In genomic region chr19:18383622-18384021, GRCh38 we compare ENCODE assay signal across 6 cellular contexts. TPM values are rescaled to one million over a fixed set of nuclear protein-coding genes. Genes with fewer than 3 reads are reported as not detected.
A peak's percentile ranks its signal among the peaks of the same experiment; 100 is the strongest.
DNase-seq lines count a peak whose midpoint lies in the region; TF ChIP-seq lines count a peak whose summit lies in the region.
"Not testable (repeated sequence)": the region's sequence is repeated elsewhere in the genome, so short reads cannot be mapped to it uniquely, and the experiment has no call there.
"Had no signal": no experiment of that assay in that cellular context is flagged by ENCODE, and none has a peak within 500 bp of the region (broad histone marks: within the 10 kb centered on the region; RNA-seq: fewer than 3 reads in every experiment).

No MANE protein-coding gene starts in this region.

- DNase-seq in ACHN (peak; percentile 44), HK-2 (ENCODE audit: unreplicated experiment) (peak; percentile 73), kidney tubule cell (ENCODE audit: low spot score) (peak; percentile 80), trophoblast cell (peak; percentile 54 to 57)
- not testable (repeated sequence) for DNase-seq in RWPE1 (ENCODE audit: low spot score)

- H3K4me3 ChIP-seq in trophoblast cell (ENCODE audit: low read depth, low read length): not testable (repeated sequence)

- not testable (repeated sequence) for H3K79me2 ChIP-seq in trophoblast cell (ENCODE audit: control insufficient read depth, insufficient read depth, low read length, poor library complexity)

- H3K18ac ChIP-seq in trophoblast cell (ENCODE audit: low read length): not testable (repeated sequence)

- H3K4me1 ChIP-seq in trophoblast cell (ENCODE audit: control insufficient read depth in 1 of 2, insufficient read depth in 2 of 2, low read length in 2 of 2): peaks cover 22 to 29% of the 10 kb centered on the region in 2 experiments

- not testable (repeated sequence) for H3K4me2 ChIP-seq in trophoblast cell (ENCODE audit: low read length)

- not testable (repeated sequence) for H3K9me3 ChIP-seq in trophoblast cell (ENCODE audit: insufficient read depth, low read depth, low read length)

- CTCF ChIA-PET in RWPE1 (lab: Yijun Ruan, JAX): interaction anchor here (0.6 kb wide), 1 partner anchor 50 kb away, joined by 3 read pairs; no protein-coding TSS in a partner anchor

- not testable (repeated sequence) for H4K12ac ChIP-seq in trophoblast cell (ENCODE audit: low read depth, low read length)

- not testable (repeated sequence) for H2BK12ac ChIP-seq in trophoblast cell (ENCODE audit: low read length)

- TF ChIP-seq CTCF in RWPE1 (conservative IDR thresholded peaks at IDR 0.05; ENCODE audit: low read depth): not testable (repeated sequence)

- not testable (repeated sequence) for H3K4ac ChIP-seq in trophoblast cell (ENCODE audit: low read depth, low read length)

- not testable (repeated sequence) for H2BK120ac ChIP-seq in trophoblast cell (ENCODE audit: insufficient read depth, low read length, poor library complexity)

- H2AFZ ChIP-seq in trophoblast cell (ENCODE audit: insufficient read depth, low read length, poor library complexity): not testable (repeated sequence)

- H3K27me3 ChIP-seq in trophoblast cell (ENCODE audit: insufficient read depth, low read length): not testable (repeated sequence)

- H3K79me1 ChIP-seq in trophoblast cell (ENCODE audit: low read length): peaks cover 23% of the 10 kb centered on the region

- not testable (repeated sequence) for H4K91ac ChIP-seq in trophoblast cell (ENCODE audit: low read depth, low read length)

- in situ Hi-C loops in ACHN (cut with HindIII; ENCODE audit: low pct_ligation_motif_present, low pct_unique_long_range_greater_than_20kb, low sequenced_read_pairs): not testable (repeated sequence)

- not testable (repeated sequence) for H2BK5ac ChIP-seq in trophoblast cell (ENCODE audit: low read depth, low read length, poor library complexity)

- not testable (repeated sequence) for H3K36me3 ChIP-seq in trophoblast cell (ENCODE audit: control insufficient read depth in 1 of 2, insufficient read depth in 2 of 2, low read length in 2 of 2)

- WGBS in trophoblast cell (ENCODE audit: extremely low coverage, insufficient coverage, insufficient read length): no CpG with 5 or more reads among the region's 11 CpGs

- not testable (repeated sequence) for H4K8ac ChIP-seq in trophoblast cell (ENCODE audit: low read depth, low read length)

- H3K14ac ChIP-seq in trophoblast cell (ENCODE audit: low read length): not testable (repeated sequence)

- not testable (repeated sequence) for H3K9ac ChIP-seq in trophoblast cell (ENCODE audit: low read length)

- H3K27ac ChIP-seq in RWPE1: peak overlapping the region; percentile 58
- not testable (repeated sequence) for H3K27ac ChIP-seq in trophoblast cell (ENCODE audit: low read depth, low read length)

- not testable (repeated sequence) for H3K23ac ChIP-seq in trophoblast cell (ENCODE audit: low read length)

- POLR2A ChIA-PET in RWPE1 (lab: Yijun Ruan, JAX; ENCODE audit: low non-redundant PET): not testable (repeated sequence)

- not testable (repeated sequence) for H2AK5ac ChIP-seq in trophoblast cell (ENCODE audit: low read length)

RNA-seq across cellular contexts. Expression of gene GDF15, which starts 2.3 kb away (rescaled TPM):
- 182 and 198 TPM in 2 replicates for polyA plus RNA-seq in trophoblast cell (2013)
- polyA plus RNA-seq: CD8-positive, alpha-beta memory T cell had no signal

RNA-seq across cellular contexts. Expression of gene LRRC25, which starts 13.8 kb away (rescaled TPM):
- not detected in 2 replicates for polyA plus RNA-seq in trophoblast cell (2013)
- polyA plus RNA-seq: CD8-positive, alpha-beta memory T cell had no signal

RNA-seq across cellular contexts. Expression of gene SSBP4, which starts 35.6 kb away (rescaled TPM):
- polyA plus RNA-seq in trophoblast cell (2013): 51.1 and 52.0 TPM in 2 replicates

RNA-seq across cellular contexts. Expression of gene PGPEP1, which starts 43.2 kb away (rescaled TPM):
- polyA plus RNA-seq in trophoblast cell (2013): 46.5 and 56.5 TPM in 2 replicates

RNA-seq across cellular contexts. Expression of gene ISYNA1, which starts 54.3 kb away (rescaled TPM):
- polyA plus RNA-seq in trophoblast cell (2013): 476 and 488 TPM in 2 replicates
